21 cellular contexts compared by ENCODE assay signal in genomic region chr2:11821705-11822104, GRCh38.
DNase-seq lines count a peak whose midpoint lies in the region; ATAC-seq, FAIRE-seq and TF ChIP-seq lines count a peak whose summit lies in the region.
"Had no signal": no experiment of that assay in that cellular context is flagged by ENCODE, and none has a peak within 500 bp of the region (broad histone marks: within the 10 kb centered on the region; RNA-seq: fewer than 3 reads in every experiment).

No MANE protein-coding gene starts in this region.

- POLR2A ChIA-PET in HepG2 (lab: Yijun Ruan, JAX), result no interaction called here

- H3K27ac Mint-ChIP-seq in T-helper 17 cell, result no peak overlapping the region
- H3K27ac Mint-ChIP-seq: CD8-positive, alpha-beta T cell; GM23338 had no signal

- no peak overlapping the region for H3K4me3 Mint-ChIP-seq in T-helper 17 cell
- H3K4me3 Mint-ChIP-seq: CD8-positive, alpha-beta T cell; GM23338; H9 had no signal

- DNase-seq in HepG2 (ENCODE audit: low spot score) (no peak), right lobe of liver (no peak), mesenteric fat pad (ENCODE audit: low spot score) (peak; percentile 16), smooth muscle cell (lab: John Stamatoyannopoulos, UW; ENCODE audit: unreplicated experiment) (no peak), mammary epithelial cell (no peak), T-helper 17 cell (no peak)
- DNase-seq: 8988T; ACHN; AML-193; C1 segment of cervical spinal cord; Caco-2; CD8-positive, alpha-beta T cell; DMS153; DND-41; H9 had no signal

- H2AFZ ChIP-seq in HepG2 (ENCODE audit: low read length) (no peak overlapping the region), smooth muscle cell (ENCODE audit: low read depth) (no peak overlapping the region), mammary epithelial cell (ENCODE audit: low read depth, low read length) (no peak overlapping the region)
- H2AFZ ChIP-seq: GM23338 had no signal

- H4K20me1 ChIP-seq in HepG2 (ENCODE audit: insufficient read depth, low read length), result no peaks in the 10 kb centered on the region
- H4K20me1 ChIP-seq in smooth muscle cell (ENCODE audit: low read depth), result no peaks in the 10 kb centered on the region
- no peaks in the 10 kb centered on the region for H4K20me1 ChIP-seq in mammary epithelial cell (ENCODE audit: insufficient read depth, low read length)

- H3K36me3 ChIP-seq in HepG2 (replicated peaks in 1 of 2; ENCODE audit: control insufficient read depth in 1 of 2, insufficient read depth in 2 of 2, low read length in 2 of 2) (peaks cover 0 to 17% of the 10 kb centered on the region in 2 experiments; a peak in 3 of 5 replicates), right lobe of liver (peaks cover 0 to 64% (median 22%) of the 10 kb centered on the region in 4 donors), smooth muscle cell (ENCODE audit: low read depth) (no peaks in the 10 kb centered on the region), mammary epithelial cell (ENCODE audit: insufficient read depth, low read length) (peaks cover 36% of the 10 kb centered on the region)

- H3K36me3 Mint-ChIP-seq in T-helper 17 cell (ENCODE audit: low read depth), result peaks cover 9% of the 10 kb centered on the region

- H3K9ac ChIP-seq in HepG2 (ENCODE audit: insufficient read depth, low read depth, low read length) (no peak overlapping the region), smooth muscle cell (ENCODE audit: low read depth) (no peak overlapping the region), mammary epithelial cell (ENCODE audit: insufficient read depth, low read length) (no peak overlapping the region)

- H3K4me3 ChIP-seq in HepG2 (replicated peaks in 1 of 3; ENCODE audit: insufficient read depth in 1 of 3, low read depth in 2 of 3, low read length in 3 of 3), result no peak overlapping the region
- H3K4me3 ChIP-seq in right lobe of liver, result no peak overlapping the region
- no peak overlapping the region for H3K4me3 ChIP-seq in smooth muscle cell
- H3K4me3 ChIP-seq in mammary epithelial cell (replicated peaks in 1 of 3; ENCODE audit: insufficient read depth in 1 of 3, low read depth in 2 of 3, low read length in 3 of 3), result no peak overlapping the region
- H3K4me3 ChIP-seq: A549, GM23338 had no signal

- TF ChIP-seq EP300 in HepG2 (IDR thresholded peaks at IDR 0.05; ENCODE audit: low read depth in 2 of 2, low read length in 2 of 2) (no peak), HepG2 (CRISPR knock-in tag; IDR thresholded peaks at IDR 0.05; ENCODE audit: borderline replicate concordance) (no peak)

- no peak for ATAC-seq in HepG2
- no peak for ATAC-seq in right lobe of liver
- ATAC-seq in T-helper 17 cell, result no peak
- ATAC-seq: A549; CD8-positive, alpha-beta T cell; GM23338; HCT116 had no signal

- no peak for TF ChIP-seq RAD21 in HepG2 (CRISPR knock-in tag; IDR thresholded peaks at IDR 0.05)

- TF ChIP-seq POLR2A in HepG2 (IDR thresholded peaks at IDR 0.05; ENCODE audit: insufficient read depth in 1 of 2, low read depth in 2 of 2, low read length in 2 of 2) (no peak), right lobe of liver (IDR thresholded peaks at IDR 0.05) (no peak)

- H3K27me3 ChIP-seq in HepG2 (ENCODE audit: control insufficient read depth in 1 of 2, insufficient read depth in 2 of 2, low read length in 2 of 2) (no peaks in the 10 kb centered on the region), right lobe of liver (no peaks in the 10 kb centered on the region), smooth muscle cell (ENCODE audit: low read depth) (no peaks in the 10 kb centered on the region), mammary epithelial cell (ENCODE audit: insufficient read depth, low read length) (no peaks in the 10 kb centered on the region)

- H3K79me2 ChIP-seq in HepG2 (ENCODE audit: insufficient read depth, low read length) (no peaks in the 10 kb centered on the region), smooth muscle cell (ENCODE audit: low read depth) (no peaks in the 10 kb centered on the region), mammary epithelial cell (ENCODE audit: insufficient read depth, low read length) (no peaks in the 10 kb centered on the region)

- no peaks in the 10 kb centered on the region for H3K27me3 Mint-ChIP-seq in T-helper 17 cell

- BruUV-seq in HepG2 (replicated peaks; lab: Mats Ljungman, UMichigan), result no TSS peak
- BruUV-seq in mammary epithelial cell (replicated peaks; lab: Mats Ljungman, UMichigan), result no TSS peak

- peaks cover under 1% of the 10 kb centered on the region for H3K4me1 Mint-ChIP-seq in T-helper 17 cell

- CTCF ChIA-PET in HepG2 (lab: Yijun Ruan, JAX; ENCODE audit: low intra/inter-chr PET ratio, low total read pairs), result no interaction called here
- CTCF ChIA-PET in mammary epithelial cell (lab: Charles Lee; ENCODE audit: low non-redundant PET), result no interaction called here

- H3F3A ChIP-seq in smooth muscle cell (ENCODE audit: low read depth), result peaks cover 20% of the 10 kb centered on the region

- in situ Hi-C loops in HepG2 (cut with HindIII; ENCODE audit: extremely low pct_ligation_motif_present, low pct_unique_long_range_greater_than_20kb), result no loop called here
- in situ Hi-C loops in mammary epithelial cell (cut with MboI; ENCODE audit: low sequenced_read_pairs in 2 of 2), result no loop called here

- peak overlapping the region; percentile 18 for H3K27ac ChIP-seq in HepG2 (ENCODE audit: extremely low read length, insufficient read depth, low read length)
- no peak overlapping the region for H3K27ac ChIP-seq in right lobe of liver
- no peak overlapping the region for H3K27ac ChIP-seq in smooth muscle cell (ENCODE audit: low read depth)
- H3K27ac ChIP-seq in mammary epithelial cell (ENCODE audit: insufficient read depth, low read depth, low read length), result no peak overlapping the region
- H3K27ac ChIP-seq: A549 had no signal

- intact Hi-C loops in HepG2 (cut with micrococcal nuclease; ENCODE audit: unreplicated experiment), result no loop called here
- intact Hi-C loops in right lobe of liver (cut with DNase I), result no loop called here
- intact Hi-C loops in mammary epithelial cell (cut with micrococcal nuclease), result no loop called here

- H3K4me2 ChIP-seq in HepG2 (ENCODE audit: low read depth, low read length), result no peak overlapping the region
- H3K4me2 ChIP-seq in smooth muscle cell, result peak overlapping the region; percentile 26
- H3K4me2 ChIP-seq in mammary epithelial cell (ENCODE audit: insufficient read depth, low read depth, low read length), result no peak overlapping the region
- H3K4me2 ChIP-seq: A549, GM23338 had no signal

- TF ChIP-seq CTCF in HepG2 (CRISPR knock-in tag; IDR thresholded peaks at IDR 0.05), result no peak
- TF ChIP-seq CTCF in right lobe of liver (IDR thresholded peaks at IDR 0.05), result no peak
- no peak for TF ChIP-seq CTCF in smooth muscle cell (IDR thresholded peaks at IDR 0.05; ENCODE audit: borderline replicate concordance, insufficient read depth, poor library complexity, severe bottlenecking)
- TF ChIP-seq CTCF in mammary epithelial cell (conservative IDR thresholded peaks at IDR 0.05 in 1 of 2, IDR thresholded peaks at IDR 0.05 in 1 of 2; ENCODE audit: extremely low read depth in 1 of 2, insufficient read depth in 1 of 2, low read depth in 1 of 2, low read length in 2 of 2), result no peak

- FAIRE-seq in HepG2 (lab: Jason Lieb, UNC), result no peak
- FAIRE-seq: A549, G401.6, GM12892, GM19239 had no signal

- dilution Hi-C loops in mammary epithelial cell (cut with HindIII; ENCODE audit: low sequenced_read_pairs), result no loop called here

- H3K4me1 ChIP-seq in HepG2 (ENCODE audit: insufficient read depth, low read length) (peaks cover 64% of the 10 kb centered on the region), right lobe of liver (no peaks in the 10 kb centered on the region), smooth muscle cell (ENCODE audit: low read depth) (peaks cover 4% of the 10 kb centered on the region), mammary epithelial cell (ENCODE audit: insufficient read depth, low read length) (peaks cover 4% of the 10 kb centered on the region)
- H3K4me1 ChIP-seq: A549 had no signal

- H3K9me3 ChIP-seq in HepG2 (ENCODE audit: low read length) (no peaks in the 10 kb centered on the region), right lobe of liver (no peaks in the 10 kb centered on the region), smooth muscle cell (replicated peaks; ENCODE audit: low read depth) (no peaks in the 10 kb centered on the region), mammary epithelial cell (replicated peaks; ENCODE audit: insufficient read depth, low read length) (no peaks in the 10 kb centered on the region), T-helper 17 cell (ENCODE audit: control insufficient read depth, low read length, poor library complexity, severe bottlenecking) (no peaks in the 10 kb centered on the region)
- H3K9me3 ChIP-seq: A549, Caco-2 had no signal

- 100% methylated on average over 3 of the region's 3 CpGs for WGBS in HepG2 (ENCODE audit: low lambda C conversion rate)
- 89% methylated on average over 2 of the region's 3 CpGs for WGBS in right lobe of liver (ENCODE audit: insufficient coverage, low coverage, low lambda C conversion rate, missing lambda C conversion rate)
- WGBS in smooth muscle cell (ENCODE audit: low lambda C conversion rate), result 99% methylated on average over 3 of the region's 3 CpGs
- WGBS in mammary epithelial cell (ENCODE audit: low coverage, missing lambda C conversion rate), result 100% methylated on average over 3 of the region's 3 CpGs

TF ChIP-seq in HepG2, 621 proteins besides CTCF, POLR2A, EP300 and RAD21:
- no peak for TF ChIP-seq PHF21A (CRISPR knock-in tag; IDR thresholded peaks at IDR 0.05)
- 0 out of 2 replicates have a peak, but pooled peaks have one; percentile 5 for TF ChIP-seq GABPB1 (CRISPR knock-in tag; IDR thresholded peaks at IDR 0.05)
